In genomic region chr7:24910551-24911212, GRCh38 we compare ENCODE assay signal across 15 cellular contexts.
A peak's percentile ranks its signal among the peaks of the same experiment; 100 is the strongest.
DNase-seq lines count a peak whose midpoint lies in the region; ATAC-seq and TF ChIP-seq lines count a peak whose summit lies in the region.
"Had no signal": no experiment of that assay in that cellular context is flagged by ENCODE, and none has a peak within 500 bp of the region (broad histone marks: within the 10 kb centered on the region; RNA-seq: fewer than 3 reads in every experiment).

No MANE protein-coding gene starts in this region.

- CTCF ChIA-PET in activated naive CD4-positive, alpha-beta T cell treated with anti-CD3 and anti-CD28 coated beads for 36 hours (lab: Charles Lee) = interaction anchor here (1.0 to 1.5 kb wide), 3 partner anchors 30 to 98 kb away, joined by 3 to 4 read pairs (median 3); no protein-coding TSS in a partner anchor

- no peaks in the 10 kb centered on the region for H3K9me3 ChIP-seq in OCI-LY1 (ENCODE audit: low read length)
- H3K9me3 ChIP-seq: HAP-1, prostate gland had no signal

- H3K9ac ChIP-seq in OCI-LY1 (ENCODE audit: low read length) = peak overlapping the region; percentile 44; the same call in 1 of the 2 replicates

- H3K9me2 ChIP-seq in OCI-LY1 (ENCODE audit: low read depth, low read length) = no peaks in the 10 kb centered on the region

- H3K4me1 ChIP-seq in OCI-LY1 (ENCODE audit: insufficient read depth, low read length, severe bottlenecking) (peaks cover 88% of the 10 kb centered on the region), foreskin keratinocyte (peaks cover 44% of the 10 kb centered on the region)
- H3K4me1 ChIP-seq: HAP-1, prostate gland had no signal

- POLR2A ChIA-PET in activated naive CD8-positive, alpha-beta T cell treated with anti-CD3 and anti-CD28 coated beads, Interleukin-2, amount 10 ng/mL, durations not matched to agents 7 days and 5 days (lab: Charles Lee) = interaction anchor here (0.8 to 4.5 kb wide), 6 partner anchors 11 to 84 kb away, joined by 3 to 34 read pairs (median 6); partner anchors contain the start of gene OSBPL3

- H3K27me3 ChIP-seq in OCI-LY1 (ENCODE audit: insufficient read depth, low read length) (no peaks in the 10 kb centered on the region), foreskin keratinocyte (no peaks in the 10 kb centered on the region)

- H3K9me3 Mint-ChIP-seq in activated naive CD4-positive, alpha-beta T cell treated with anti-CD3 and anti-CD28 coated beads for 36 hours = no peaks in the 10 kb centered on the region
- no peaks in the 10 kb centered on the region for H3K9me3 Mint-ChIP-seq in activated naive CD8-positive, alpha-beta T cell treated with anti-CD3 and anti-CD28 coated beads, Interleukin-2, amount 10 ng/mL, durations not matched to agents 7 days and 5 days
- peaks cover 0 to 5% of the 10 kb centered on the region in 2 donors for H3K9me3 Mint-ChIP-seq in stimulated activated naive B cell treated with anti-CD40 and anti-IgM and Interleukin-4, amounts not matched to agents 10 μg/mL and 1 μg/mL and 100 μg/mL, for 72 hours

- peak; percentile 24 for ATAC-seq in activated naive CD8-positive, alpha-beta T cell treated with anti-CD3 and anti-CD28 coated beads, Interleukin-2, amount 10 ng/mL, durations not matched to agents 7 days and 5 days (ENCODE audit: low read depth)
- ATAC-seq in stimulated activated naive B cell treated with anti-CD40 and anti-IgM and Interleukin-4, amounts not matched to agents 10 μg/mL and 1 μg/mL and 100 μg/mL, for 72 hours (replicated peaks) = no peak
- ATAC-seq in HG03469 (IDR thresholded peaks at IDR 0.05; ENCODE audit: unreplicated experiment) (no peak), foreskin keratinocyte (no peak)

- no peak for DNase-seq in activated naive CD4-positive, alpha-beta T cell treated with anti-CD3 and anti-CD28 coated beads for 36 hours
- no peak for DNase-seq in activated naive CD4-positive, alpha-beta T cell (lab: John Stamatoyannopoulos, UW)
- no peak for DNase-seq in activated naive CD8-positive, alpha-beta T cell treated with anti-CD3 and anti-CD28 coated beads, Interleukin-2, amount 10 ng/mL, durations not matched to agents 7 days and 5 days
- no peak for DNase-seq in stimulated activated naive B cell treated with anti-CD40 and anti-IgM and Interleukin-4, amounts not matched to agents 10 μg/mL and 1 μg/mL and 100 μg/mL, for 72 hours
- no peak for DNase-seq in foreskin keratinocyte
- DNase-seq in stimulated activated CD4-positive, alpha-beta T cell treated with anti-CD3 and anti-CD28 coated beads, Interleukin-12 subunit alpha, Interleukin-12 subunit beta, amount 100 ng/mL, for 4 hours = no peak
- DNase-seq: cortex of kidney; NCI-H1694; NK-92 treated with Interleukin-12 subunit alpha and Interleukin-12 subunit beta, amount 100 ng/mL, for 24 hours; stimulated activated CD4-positive, alpha-beta T cell treated with anti-CD3 and anti-CD28 coated beads, Interleukin-2, amount 100 ng/mL, for 24 hours had no signal

- intact Hi-C loops in activated naive CD4-positive, alpha-beta T cell treated with anti-CD3 and anti-CD28 coated beads for 36 hours (cut with micrococcal nuclease) = loop anchor here (10.0 kb wide), 1 partner anchor 336 kb away; the partner anchor contains the start of gene PALS2

- no peaks in the 10 kb centered on the region for H3K36me3 Mint-ChIP-seq in activated naive CD4-positive, alpha-beta T cell treated with anti-CD3 and anti-CD28 coated beads for 36 hours (ENCODE audit: low read depth)
- peaks cover 23% of the 10 kb centered on the region for H3K36me3 Mint-ChIP-seq in activated naive CD8-positive, alpha-beta T cell treated with anti-CD3 and anti-CD28 coated beads, Interleukin-2, amount 10 ng/mL, durations not matched to agents 7 days and 5 days
- peaks cover 18 to 19% of the 10 kb centered on the region in 2 donors for H3K36me3 Mint-ChIP-seq in stimulated activated naive B cell treated with anti-CD40 and anti-IgM and Interleukin-4, amounts not matched to agents 10 μg/mL and 1 μg/mL and 100 μg/mL, for 72 hours

- peak overlapping the region; percentile 59 for H3K4me2 ChIP-seq in OCI-LY1 (ENCODE audit: low read length)

- H4K20me1 ChIP-seq in OCI-LY1 (ENCODE audit: insufficient read depth, low read length) = no peaks in the 10 kb centered on the region

- peak overlapping the region; percentile 18 for H3K4me3 ChIP-seq in OCI-LY1 (ENCODE audit: low read depth, low read length, poor library complexity, severe bottlenecking)
- H3K4me3 ChIP-seq: HAP-1, prostate gland, SK-N-MC had no signal

- H3K79me2 ChIP-seq in OCI-LY1 (ENCODE audit: insufficient read depth, low read length) = peaks cover 95% of the 10 kb centered on the region

- peaks cover 58% of the 10 kb centered on the region for H3K4me1 Mint-ChIP-seq in activated naive CD4-positive, alpha-beta T cell treated with anti-CD3 and anti-CD28 coated beads for 36 hours (ENCODE audit: low read depth)
- peaks cover 51% of the 10 kb centered on the region for H3K4me1 Mint-ChIP-seq in activated naive CD8-positive, alpha-beta T cell treated with anti-CD3 and anti-CD28 coated beads, Interleukin-2, amount 10 ng/mL, durations not matched to agents 7 days and 5 days
- H3K4me1 Mint-ChIP-seq in stimulated activated naive B cell treated with anti-CD40 and anti-IgM and Interleukin-4, amounts not matched to agents 10 μg/mL and 1 μg/mL and 100 μg/mL, for 72 hours = peaks cover 39 to 59% of the 10 kb centered on the region in 2 donors

- H3K36me3 ChIP-seq in OCI-LY1 (ENCODE audit: insufficient read depth, low read length) = peaks cover 15% of the 10 kb centered on the region; the same call in 1 of the 2 replicates
- H3K36me3 ChIP-seq: HAP-1, prostate gland had no signal

- TF ChIP-seq CTCF in OCI-LY1 (IDR thresholded peaks at IDR 0.05; ENCODE audit: low read length) (no peak), foreskin keratinocyte (conservative IDR thresholded peaks at IDR 0.05) (no peak)

- H3K27ac Mint-ChIP-seq in activated naive CD4-positive, alpha-beta T cell treated with anti-CD3 and anti-CD28 coated beads for 36 hours = peak overlapping the region; percentile 76
- peak overlapping the region; percentile 99 for H3K27ac Mint-ChIP-seq in activated naive CD8-positive, alpha-beta T cell treated with anti-CD3 and anti-CD28 coated beads, Interleukin-2, amount 10 ng/mL, durations not matched to agents 7 days and 5 days
- peak overlapping the region; percentile 90 for H3K27ac Mint-ChIP-seq in stimulated activated naive B cell treated with anti-CD40 and anti-IgM and Interleukin-4, amounts not matched to agents 10 μg/mL and 1 μg/mL and 100 μg/mL, for 72 hours

- peak overlapping the region; percentile 11 for H3K4me3 Mint-ChIP-seq in activated naive CD4-positive, alpha-beta T cell treated with anti-CD3 and anti-CD28 coated beads for 36 hours
- peak overlapping the region; percentile 79 for H3K4me3 Mint-ChIP-seq in activated naive CD8-positive, alpha-beta T cell treated with anti-CD3 and anti-CD28 coated beads, Interleukin-2, amount 10 ng/mL, durations not matched to agents 7 days and 5 days
- H3K4me3 Mint-ChIP-seq in stimulated activated naive B cell treated with anti-CD40 and anti-IgM and Interleukin-4, amounts not matched to agents 10 μg/mL and 1 μg/mL and 100 μg/mL, for 72 hours = peak overlapping the region; percentile 50 to 61

- H3K27ac ChIP-seq in OCI-LY1 (ENCODE audit: low read depth, low read length, poor library complexity, severe bottlenecking) (peak overlapping the region; percentile 78), foreskin keratinocyte (no peak overlapping the region)
- H3K27ac ChIP-seq: prostate gland, SK-N-MC had no signal

- no peak overlapping the region for H2AFZ ChIP-seq in OCI-LY1 (ENCODE audit: low read length)

- no peaks in the 10 kb centered on the region for H3F3A ChIP-seq in OCI-LY1 (ENCODE audit: insufficient read depth, low read length)

- no peaks in the 10 kb centered on the region for H3K27me3 Mint-ChIP-seq in activated naive CD4-positive, alpha-beta T cell treated with anti-CD3 and anti-CD28 coated beads for 36 hours (ENCODE audit: low read depth)
- H3K27me3 Mint-ChIP-seq in activated naive CD8-positive, alpha-beta T cell treated with anti-CD3 and anti-CD28 coated beads, Interleukin-2, amount 10 ng/mL, durations not matched to agents 7 days and 5 days = no peaks in the 10 kb centered on the region
- no peaks in the 10 kb centered on the region for H3K27me3 Mint-ChIP-seq in stimulated activated naive B cell treated with anti-CD40 and anti-IgM and Interleukin-4, amounts not matched to agents 10 μg/mL and 1 μg/mL and 100 μg/mL, for 72 hours

Comparison
In these comparisons a context has a peak if more than half of its experiments do, and no peak if none do; other contexts are left out.
1. H3K4me3 Mint-ChIP-seq: peak in every context shown above with its lines; median percentile 79 in activated naive CD8-positive, alpha-beta T cell treated with anti-CD3 and anti-CD28 coated beads, Interleukin-2, amount 10 ng/mL, durations not matched to agents 7 days and 5 days; 56 in stimulated activated naive B cell treated with anti-CD40 and anti-IgM and Interleukin-4, amounts not matched to agents 10 μg/mL and 1 μg/mL and 100 μg/mL, for 72 hours; 11 in activated naive CD4-positive, alpha-beta T cell treated with anti-CD3 and anti-CD28 coated beads for 36 hours.